In genomic region chr20:21398505-21399057, GRCh38 we compare ENCODE assay signal across 21 cellular contexts. TPM values are rescaled to one million over a fixed set of nuclear protein-coding genes. Genes with fewer than 3 reads are reported as not detected.
"Had no signal": no experiment of that assay in that cellular context is flagged by ENCODE, and none has a peak within 500 bp of the region (broad histone marks: within the 10 kb centered on the region; RNA-seq: fewer than 3 reads in every experiment).

No MANE protein-coding gene starts in this region.

- DNase-seq: activated CD4-positive, CD25-positive, alpha-beta regulatory T cell treated with anti-CD3 and anti-CD28 coated beads, Interleukin-2, amount 50 U/mL, for 72 hours; activated naive CD8-positive, alpha-beta T cell treated with anti-CD3 and anti-CD28 coated beads, Interleukin-2, amount 10 ng/mL, durations not matched to agents 7 days and 5 days; activated T-cell treated with anti-CD3 and anti-CD28 coated beads for 4 hours; anterior cingulate cortex; gastrocnemius medialis; heart left ventricle; left ventricle myocardium inferior; naive B cell; posterior cingulate gyrus; stimulated activated CD4-positive, alpha-beta T cell treated with anti-CD3 and anti-CD28 coated beads, Interleukin-2, amount 100 ng/mL, for 48 hours; T1000; thyroid gland had no signal

- H3K9me3 ChIP-seq: gastrocnemius medialis, heart left ventricle, left ventricle myocardium inferior, neutrophil, thyroid gland had no signal

- H3K27ac ChIP-seq: gastrocnemius medialis, heart left ventricle, left ventricle myocardium inferior, neutrophil, thyroid gland had no signal

- H3K9me3 Mint-ChIP-seq: activated naive CD8-positive, alpha-beta T cell treated with anti-CD3 and anti-CD28 coated beads, Interleukin-2, amount 10 ng/mL, durations not matched to agents 7 days and 5 days; stimulated activated memory B cell treated with anti-CD40 and anti-IgM and Interleukin-4, amounts not matched to agents 10 μg/mL and 1 μg/mL and 100 μg/mL, for 72 hours had no signal

- H3K36me3 ChIP-seq: gastrocnemius medialis, heart left ventricle, left ventricle myocardium inferior, neutrophil, thyroid gland had no signal

- FAIRE-seq: keratinocyte, urothelium cell line had no signal

- H3K4me3 Mint-ChIP-seq: stimulated activated memory B cell treated with anti-CD40 and anti-IgM and Interleukin-4, amounts not matched to agents 10 μg/mL and 1 μg/mL and 100 μg/mL, for 72 hours had no signal

- ATAC-seq: gastrocnemius medialis; heart left ventricle; stimulated activated memory B cell treated with anti-CD40 and anti-IgM and Interleukin-4, amounts not matched to agents 10 μg/mL and 1 μg/mL and 100 μg/mL, for 72 hours had no signal

- H3K4me1 ChIP-seq: gastrocnemius medialis had no signal

- H3K36me3 Mint-ChIP-seq: activated naive CD8-positive, alpha-beta T cell treated with anti-CD3 and anti-CD28 coated beads, Interleukin-2, amount 10 ng/mL, durations not matched to agents 7 days and 5 days; naive B cell; stimulated activated memory B cell treated with anti-CD40 and anti-IgM and Interleukin-4, amounts not matched to agents 10 μg/mL and 1 μg/mL and 100 μg/mL, for 72 hours had no signal

- H3K27ac Mint-ChIP-seq: activated naive CD8-positive, alpha-beta T cell treated with anti-CD3 and anti-CD28 coated beads, Interleukin-2, amount 10 ng/mL, durations not matched to agents 7 days and 5 days; stimulated activated memory B cell treated with anti-CD40 and anti-IgM and Interleukin-4, amounts not matched to agents 10 μg/mL and 1 μg/mL and 100 μg/mL, for 72 hours had no signal

- H3K4me3 ChIP-seq: gastrocnemius medialis, heart left ventricle, left ventricle myocardium inferior, thyroid gland had no signal

RNA-seq across cellular contexts. Expression of gene NKX2-4, which starts 1.3 kb away (rescaled TPM):
- total RNA-seq: activated naive CD8-positive, alpha-beta T cell treated with anti-CD3 and anti-CD28 coated beads, Interleukin-2, amount 10 ng/mL, durations not matched to agents 7 days and 5 days; chondrocyte; dermis microvascular lymphatic vessel endothelial cell; epithelial cell of proximal tubule; gastrocnemius medialis; heart left ventricle; left ventricle myocardium inferior; mononuclear cell; skeletal muscle tissue had no signal
- polyA plus RNA-seq: heart left ventricle, keratinocyte had no signal
